1 cellular context compared by ENCODE assay signal in genomic region chr7:12154119-12154518, GRCh38.
TF ChIP-seq lines count a peak whose summit lies in the region.

No MANE protein-coding gene starts in this region.

TF ChIP-seq in K562, 482 proteins besides CTCF, POLR2A, EP300 and RAD21 (continued from another document):
- peak; percentile 71 for TF ChIP-seq PKNOX1 (IDR thresholded peaks at IDR 0.05)
- no peak for TF ChIP-seq ZNF311 (CRISPR knock-in tag; IDR thresholded peaks at IDR 0.05)
- no peak for TF ChIP-seq TFAP4 (CRISPR knock-in tag; IDR thresholded peaks at IDR 0.05; ENCODE audit: borderline replicate concordance)
- peak; percentile 78 for TF ChIP-seq MEIS2 (IDR thresholded peaks at IDR 0.05; ENCODE audit: partially characterized antibody)
- TF ChIP-seq CBX1 (IDR thresholded peaks at IDR 0.05; ENCODE audit: low read depth) = no peak
